In the genomic region with DNA sequence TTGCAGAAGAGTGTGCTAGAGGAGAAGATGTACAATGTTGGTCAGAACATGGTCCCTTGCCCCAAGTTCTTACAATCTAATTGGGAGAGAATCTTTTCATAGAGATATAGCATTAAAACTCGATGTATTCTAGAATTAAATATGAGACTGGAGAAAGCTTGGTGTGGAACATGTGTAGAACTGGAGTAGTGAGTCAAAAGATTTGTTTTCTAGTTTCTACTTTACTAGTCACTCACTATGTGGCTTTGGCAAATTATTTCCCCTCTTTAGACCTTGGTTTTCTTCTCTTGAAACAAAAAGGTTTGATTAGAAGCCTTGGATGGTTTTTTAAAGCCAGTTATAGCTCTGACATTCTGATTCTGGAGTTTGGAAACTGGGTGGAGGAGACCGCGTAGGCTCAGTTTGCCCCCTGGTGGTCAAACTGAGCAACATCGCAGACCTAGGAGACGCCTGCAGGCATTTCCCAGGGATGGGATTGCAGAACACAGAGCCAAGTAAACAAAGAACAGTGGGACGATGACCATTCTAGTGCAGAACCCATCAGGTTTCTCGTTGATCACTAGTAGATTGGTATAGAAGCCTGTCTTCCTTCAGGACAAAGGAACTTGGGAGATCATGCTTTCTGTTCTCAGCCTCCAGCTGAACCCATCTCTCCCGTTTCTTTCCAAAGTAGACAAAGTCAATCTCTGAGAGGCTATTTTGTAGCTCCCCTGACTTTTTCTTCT, we compare ENCODE assay signal across 9 cellular contexts. TPM values are rescaled to one million over a fixed set of nuclear protein-coding genes. Genes with fewer than 3 reads are reported as not detected.
A peak's percentile ranks its signal among the peaks of the same experiment; 100 is the strongest.
DNase-seq lines count a peak whose midpoint lies in the region; ATAC-seq, FAIRE-seq and TF ChIP-seq lines count a peak whose summit lies in the region.
"Had no signal": no experiment of that assay in that cellular context is flagged by ENCODE, and none has a peak within 500 bp of the region (broad histone marks: within the 10 kb centered on the region; RNA-seq: fewer than 3 reads in every experiment).

No MANE protein-coding gene starts in this region.

- no peaks in the 10 kb centered on the region for H3K79me1 ChIP-seq in mesendoderm (ENCODE audit: low read length)

- H3K27me3 ChIP-seq in WERI-Rb-1 (ENCODE audit: insufficient read depth, low read depth, severe bottlenecking): peaks cover 3% of the 10 kb centered on the region
- H3K27me3 ChIP-seq in endodermal cell (ENCODE audit: control insufficient read depth, insufficient read depth, low read length, poor library complexity, severe bottlenecking): peaks cover 9% of the 10 kb centered on the region
- no peaks in the 10 kb centered on the region for H3K27me3 ChIP-seq in mesendoderm (ENCODE audit: insufficient read depth, low read length, poor library complexity)
- H3K27me3 ChIP-seq in upper lobe of left lung: no peaks in the 10 kb centered on the region

- H3K4me1 ChIP-seq in A549 (0 out of 3 replicates have a peak, but pooled peaks cover 4% of the 10 kb centered on the region), endodermal cell (ENCODE audit: control insufficient read depth, insufficient read depth, low read length) (no peaks in the 10 kb centered on the region), mesendoderm (ENCODE audit: control insufficient read depth, low read depth, low read length) (no peaks in the 10 kb centered on the region), upper lobe of left lung (peaks cover 0 to 5% (median 0%) of the 10 kb centered on the region in 4 donors)

- H3K27ac Mint-ChIP-seq in endodermal cell: no peak overlapping the region

- H4K5ac ChIP-seq in mesendoderm (ENCODE audit: low read length): no peak overlapping the region

- TF ChIP-seq POLR2A in A549 (IDR thresholded peaks at IDR 0.05; ENCODE audit: low read length) (no peak), upper lobe of left lung (IDR thresholded peaks at IDR 0.05) (no peak)

- H3K4me3 ChIP-seq in A549 (no peak overlapping the region), WERI-Rb-1 (ENCODE audit: low read depth, low read length) (no peak overlapping the region), endodermal cell (ENCODE audit: low read length) (peak overlapping the region; percentile 51), mesendoderm (ENCODE audit: low read length) (no peak overlapping the region), upper lobe of left lung (no peak overlapping the region)

- H3K27me3 Mint-ChIP-seq in endodermal cell (ENCODE audit: insufficient read depth): peaks cover 13% of the 10 kb centered on the region

- no peaks in the 10 kb centered on the region for H3K4me1 Mint-ChIP-seq in endodermal cell

- no peak overlapping the region for H3K56ac ChIP-seq in mesendoderm (ENCODE audit: low read length)

- H3K4me2 ChIP-seq in A549: peak overlapping the region; percentile 29; the same call in 2 of the 3 replicates
- no peak overlapping the region for H3K4me2 ChIP-seq in mesendoderm (ENCODE audit: low read length)

- TF ChIP-seq CTCF in A549 (IDR thresholded peaks at IDR 0.05): peak; percentile 94
- peak; percentile 92 for TF ChIP-seq CTCF in GM10266 (IDR thresholded peaks at IDR 0.05; ENCODE audit: control insufficient read depth, insufficient read depth, low read depth, missing control alignments)
- peak; percentile 86 for TF ChIP-seq CTCF in WERI-Rb-1 (IDR thresholded peaks at IDR 0.05; ENCODE audit: low read depth, low read length)
- TF ChIP-seq CTCF in endodermal cell (conservative IDR thresholded peaks at IDR 0.05): peak; percentile 92
- TF ChIP-seq CTCF in upper lobe of left lung (IDR thresholded peaks at IDR 0.05): peak; percentile 66 to 89 (median 75)

- peak; percentile 74 to 87 for DNase-seq in A549 (ENCODE audit: low read depth in 1 of 2, low spot score in 1 of 2)
- peak; percentile 75 for DNase-seq in GM10266 (ENCODE audit: extremely low spot score)
- DNase-seq in NCI-H146 treated with DMSO at 0.1 percent for 48 hours (lab: John Stamatoyannopoulos, UW; ENCODE audit: unreplicated experiment): peak; percentile 55
- peak; percentile 50 for DNase-seq in WERI-Rb-1
- peak; percentile 84 for DNase-seq in endodermal cell
- peak; percentile 86 for DNase-seq in mesendoderm
- DNase-seq in upper lobe of left lung: peak in 1 of 2 donors; percentile 61
- DNase-seq in ecto neural progenitor cell (ENCODE audit: low spot score): no peak

- TF ChIP-seq RAD21 in A549 (conservative IDR thresholded peaks at IDR 0.05 in 1 of 2, IDR thresholded peaks at IDR 0.05 in 1 of 2): peak; percentile 86 to 88

- H2AK5ac ChIP-seq in mesendoderm (ENCODE audit: low read length): no peak overlapping the region

- H3K9me3 ChIP-seq in A549 (no peaks in the 10 kb centered on the region), WERI-Rb-1 (ENCODE audit: severe bottlenecking) (no peaks in the 10 kb centered on the region), endodermal cell (ENCODE audit: control insufficient read depth, low read length) (peaks cover 15% of the 10 kb centered on the region), upper lobe of left lung (no peaks in the 10 kb centered on the region)

- H3K27ac ChIP-seq in A549: peak overlapping the region in 1 of 2 experiments; percentile 16; a peak in 1 of 6 replicates
- H3K27ac ChIP-seq in WERI-Rb-1: no peak overlapping the region
- H3K27ac ChIP-seq in endodermal cell (ENCODE audit: low read depth, low read length): no peak overlapping the region
- H3K27ac ChIP-seq in mesendoderm (ENCODE audit: low read depth, low read length): no peak overlapping the region
- no peak overlapping the region for H3K27ac ChIP-seq in upper lobe of left lung

- CTCF ChIA-PET in A549 (lab: Yijun Ruan, JAX): interaction anchor here (0.6 to 5.8 kb wide), 56 partner anchors 9 to 1627 kb away, joined by 3 to 98 read pairs (median 5); a partner anchor contains a TSS

- TF ChIP-seq EP300 in A549 (IDR thresholded peaks at IDR 0.05) (no peak), upper lobe of left lung (IDR thresholded peaks at IDR 0.05) (no peak)

- H3K79me2 ChIP-seq in mesendoderm (ENCODE audit: control insufficient read depth, insufficient read depth, low read length): no peaks in the 10 kb centered on the region

- H3K9ac ChIP-seq in endodermal cell (ENCODE audit: extremely low read depth, low read length, poor library complexity, severe bottlenecking): no peak overlapping the region
- no peak overlapping the region for H3K9ac ChIP-seq in mesendoderm (ENCODE audit: low read length)

- H3K36me3 ChIP-seq in WERI-Rb-1 (no peaks in the 10 kb centered on the region), endodermal cell (ENCODE audit: control insufficient read depth, insufficient read depth, low read length) (no peaks in the 10 kb centered on the region), mesendoderm (ENCODE audit: control insufficient read depth, insufficient read depth, low read length) (no peaks in the 10 kb centered on the region), upper lobe of left lung (no peaks in the 10 kb centered on the region)

- H3K18ac ChIP-seq in mesendoderm (ENCODE audit: low read length): no peak overlapping the region

- H3K23ac ChIP-seq in mesendoderm (ENCODE audit: low read length): no peak overlapping the region

- ATAC-seq in A549 (peak; percentile 96 to 97), upper lobe of left lung (ENCODE audit: low FRiP score in 2 of 2) (peak; percentile 88 to 93)

- no peak overlapping the region for H3K4ac ChIP-seq in mesendoderm (ENCODE audit: low read depth, low read length)

- WGBS in A549 (ENCODE audit: missing lambda C conversion rate): 13% methylated on average over 8 of the region's 8 CpGs
- 34 to 35% methylated on average over 8 of the region's 8 CpGs for WGBS in endodermal cell (ENCODE audit: insufficient coverage in 1 of 2, insufficient read length in 1 of 2), 2 experiments
- no CpG with 5 or more reads among the region's 8 CpGs for WGBS in mesendoderm (ENCODE audit: extremely low coverage, insufficient coverage, low lambda C conversion rate)
- 17 to 19% methylated on average over 8 of the region's 8 CpGs for WGBS in upper lobe of left lung, 2 donors

- no peak for FAIRE-seq in A549 (lab: Jason Lieb, UNC)

- POLR2A ChIA-PET in A549 (lab: Yijun Ruan, JAX): interaction anchor here (0.6 kb wide), 1 partner anchor 105 kb away, joined by 4 read pairs; no protein-coding TSS in a partner anchor

- H2BK120ac ChIP-seq in mesendoderm (ENCODE audit: low read depth, low read length): no peak overlapping the region

- peaks cover 20% of the 10 kb centered on the region for H3K9me3 Mint-ChIP-seq in endodermal cell

- H2BK15ac ChIP-seq in mesendoderm (replicated peaks; ENCODE audit: low read depth): no peak overlapping the region

- no peak overlapping the region for H4K8ac ChIP-seq in mesendoderm (ENCODE audit: low read depth, low read length)

- no peak overlapping the region for H3K4me3 Mint-ChIP-seq in endodermal cell

- no peaks in the 10 kb centered on the region for H3K36me3 Mint-ChIP-seq in endodermal cell (ENCODE audit: low read depth)

- H2BK5ac ChIP-seq in mesendoderm (ENCODE audit: low read length): no peak overlapping the region

TF ChIP-seq in A549, 52 proteins besides CTCF, POLR2A, EP300 and RAD21:
- no peak for TF ChIP-seq RNF2 (IDR thresholded peaks at IDR 0.05; ENCODE audit: borderline replicate concordance, low read depth)
- TF ChIP-seq SMC3 (IDR thresholded peaks at IDR 0.05): peak; percentile 89
- peak in 1 of 2 experiments; percentile 70; a peak in 1 of 4 replicates for TF ChIP-seq CEBPB (IDR thresholded peaks at IDR 0.05)

RNA-seq across cellular contexts. Expression of a gene that starts 8.5 kb away (rescaled TPM):
- polyA plus RNA-seq in A549 (2011; rRNA removed): 1.8 and 2.3 TPM in 2 replicates
- 4.9 and 6.3 TPM in 2 replicates for polyA plus RNA-seq in A549 (2012; cell fraction: cytosol; rRNA removed)
- 5.5 and 5.8 TPM in 2 replicates for polyA plus RNA-seq in A549 (2012; cell fraction: nucleus; rRNA removed)
- 2.6 to 5.8 TPM (median 5.4 TPM) in 3 replicates for polyA plus RNA-seq in A549 (2017; fragmentation: RNase III; extraction: RNeasy Plus Mini Kit Qiagen cat#74134 plus additional on column Dnase treatment)
- polyA minus RNA-seq in A549 (2011; rRNA and poly(A)+ RNA removed): 1.7 and 3.4 TPM in 2 replicates
- 1 to 10 TPM in 1 of 2 donors, under 1 TPM in 1; 0.44 to 1.2 TPM for total RNA-seq in endodermal cell
- 0.53 TPM for polyA plus RNA-seq in endodermal cell (2013, experiment 1 of 2)
- 0.33 TPM for polyA plus RNA-seq in endodermal cell (2013, experiment 2 of 2)
- polyA plus RNA-seq in mesendoderm (2013, experiment 1 of 2): 0.37 TPM
- polyA plus RNA-seq in mesendoderm (2013, experiment 2 of 2): 0.39 TPM
- total RNA-seq in upper lobe of left lung: 1 to 10 TPM in 3 of 6 donors, not detected in 3; 1.3 to 3.1 (median 1.5) TPM
- total RNA-seq: lower leg skin had no signal

RNA-seq across cellular contexts. Expression of a gene that starts 8.9 kb away (rescaled TPM):
- polyA plus RNA-seq in A549 (2011; rRNA removed) (10.7 and 11.1 TPM in 2 replicates), A549 (2017; fragmentation: RNase III; extraction: RNeasy Plus Mini Kit Qiagen cat#74134 plus additional on column Dnase treatment) (5.8 to 6.3 TPM (median 6.2 TPM) in 3 replicates)
- 1.2 and 1.4 TPM in 2 replicates for polyA plus RNA-seq in A549 (2012; cell fraction: cytosol; rRNA removed)
- polyA plus RNA-seq in A549 (2012; cell fraction: nucleus; rRNA removed): 1.2 and 1.7 TPM in 2 replicates
- 25.6 and 28.7 TPM in 2 replicates for polyA minus RNA-seq in A549 (2011; rRNA and poly(A)+ RNA removed)
- total RNA-seq in endodermal cell (10 to 100 TPM; 18.3 to 23.6 TPM), upper lobe of left lung (10 to 100 TPM; 13.4 to 34.3 (median 22.8) TPM)
- polyA plus RNA-seq in endodermal cell (2013, experiment 1 of 2): 12.1 TPM
- 13.4 TPM for polyA plus RNA-seq in endodermal cell (2013, experiment 2 of 2)
- polyA plus RNA-seq in mesendoderm (2013, experiment 1 of 2): 3.8 TPM
- 3.8 TPM for polyA plus RNA-seq in mesendoderm (2013, experiment 2 of 2)
